In genomic region chr18:45324489-45325111, GRCh38 we compare ENCODE assay signal across 10 cellular contexts.
DNase-seq lines count a peak whose midpoint lies in the region; ATAC-seq, FAIRE-seq and TF ChIP-seq lines count a peak whose summit lies in the region.
"Had no signal": no experiment of that assay in that cellular context is flagged by ENCODE, and none has a peak within 500 bp of the region (broad histone marks: within the 10 kb centered on the region; RNA-seq: fewer than 3 reads in every experiment).

No MANE protein-coding gene starts in this region.

- H3K4me1 ChIP-seq in pancreas (no peaks in the 10 kb centered on the region), SJCRH30 (0 out of 2 replicates have a peak, but pooled peaks cover 4% of the 10 kb centered on the region)

- H3K27me3 ChIP-seq in pancreas (no peaks in the 10 kb centered on the region), SJCRH30 (no peaks in the 10 kb centered on the region)

- peak; percentile 44 for DNase-seq in COLO668 (lab: John Stamatoyannopoulos, UW; ENCODE audit: unreplicated experiment)
- peak; percentile 60 for DNase-seq in NCI-H748 (lab: John Stamatoyannopoulos, UW; ENCODE audit: unreplicated experiment)
- peak; percentile 3 to 49 for DNase-seq in foreskin fibroblast
- peak in 2 of 6 donors; percentile 27 to 29 for DNase-seq in pancreas
- no peak for DNase-seq in activated gamma-delta T cell (lab: John Stamatoyannopoulos, UW)
- no peak for DNase-seq in erythroblast (lab: John Stamatoyannopoulos, UW)
- DNase-seq in C1 segment of cervical spinal cord (lab: John Stamatoyannopoulos, UW) = no peak
- DNase-seq in SJCRH30 = no peak
- DNase-seq: DND-41 had no signal

- H3K36me3 ChIP-seq in pancreas = no peaks in the 10 kb centered on the region
- H3K36me3 ChIP-seq in SJCRH30 = no peaks in the 10 kb centered on the region

- peak in 3 of 4 donors; percentile 46 to 72 (median 65) for ATAC-seq in pancreas
- ATAC-seq: activated naive CD4-positive, alpha-beta T cell treated with anti-CD3 and anti-CD28 coated beads, Interleukin-2, amount 50 U/mL, for 72 hours had no signal

- intact Hi-C loops in pancreas (cut with DNase I) = no loop called here

- no peak overlapping the region for H3K4me3 ChIP-seq in foreskin fibroblast (ENCODE audit: low read depth in 1 of 2, low read length in 2 of 2)
- H3K4me3 ChIP-seq in pancreas = no peak overlapping the region
- no peak overlapping the region for H3K4me3 ChIP-seq in SJCRH30

- peak overlapping the region in 1 of 4 donors; percentile 1 for H3K27ac ChIP-seq in pancreas
- no peak overlapping the region for H3K27ac ChIP-seq in SJCRH30

- no peak for FAIRE-seq in pancreas (lab: Jason Lieb, UNC)

- H3K9me3 ChIP-seq in pancreas (no peaks in the 10 kb centered on the region), SJCRH30 (replicated peaks) (no peaks in the 10 kb centered on the region)

- TF ChIP-seq CTCF in foreskin fibroblast (IDR thresholded peaks at IDR 0.05; ENCODE audit: low read depth, low read length) = no peak
- TF ChIP-seq CTCF in pancreas (IDR thresholded peaks at IDR 0.05) = no peak

- TF ChIP-seq POLR2A in erythroblast (IDR thresholded peaks at IDR 0.05; ENCODE audit: low read length) = no peak

- 58 to 60% methylated on average over 10 of the region's 10 CpGs for WGBS in pancreas, 2 donors

Comparison
In these comparisons a context has a peak if more than half of its experiments do, and no peak if none do; other contexts are left out.
1. DNase-seq: peak in COLO668 (single experiment), NCI-H748 (single experiment) and foreskin fibroblast (2 of 2); none in activated gamma-delta T cell (single experiment), erythroblast (0 of 2), C1 segment of cervical spinal cord (0 of 14) and SJCRH30 (0 of 2).